In genomic region chr7:94602181-94602580, GRCh38 we compare ENCODE assay signal across 31 cellular contexts. TPM values are rescaled to one million over a fixed set of nuclear protein-coding genes. Genes with fewer than 3 reads are reported as not detected.
"Had no signal": no experiment of that assay in that cellular context is flagged by ENCODE, and none has a peak within 500 bp of the region (broad histone marks: within the 10 kb centered on the region; RNA-seq: fewer than 3 reads in every experiment).

No MANE protein-coding gene starts in this region.

- H3K27ac Mint-ChIP-seq: activated B cell treated with CpG ODN at 0.5 μM for 24 hours; activated CD4-positive, alpha-beta memory T cell treated with anti-CD3 and anti-CD28 coated beads for 36 hours; activated CD4-positive, alpha-beta T cell treated with anti-CD3 and anti-CD28 coated beads for 36 hours; activated CD4-positive, alpha-beta T cell treated with anti-CD3 and anti-CD28 coated beads, Interleukin-2, amount 10 ng/mL, durations not matched to agents 24 days and 14 days; activated CD8-positive, alpha-beta T cell treated with anti-CD3 and anti-CD28 coated beads, Interleukin-2, amount 10 ng/mL, durations not matched to agents 7 days and 5 days; activated naive CD8-positive, alpha-beta T cell; activated T-helper 17 cell treated with anti-CD3 and anti-CD28 coated beads, Interleukin-2, amount 50 U/mL, for 72 hours; endodermal cell; T-helper 17 cell; T-helper 2 cell treated with Interferon-gamma antibody and Interleukin-4, amounts not matched to agents 5 μg/mL and 100 μg/mL, for 36 hours had no signal

- H3K4me3 ChIP-seq: colonic mucosa, dorsolateral prefrontal cortex, esophagus muscularis mucosa had no signal

- H3K27me3 ChIP-seq: brain microvascular endothelial cell, colonic mucosa, dorsolateral prefrontal cortex, esophagus muscularis mucosa had no signal

- H3K4me3 Mint-ChIP-seq: activated B cell treated with CpG ODN at 0.5 μM for 24 hours; activated CD4-positive, alpha-beta memory T cell treated with anti-CD3 and anti-CD28 coated beads for 36 hours; activated CD4-positive, alpha-beta T cell treated with anti-CD3 and anti-CD28 coated beads for 36 hours; activated CD4-positive, alpha-beta T cell treated with anti-CD3 and anti-CD28 coated beads, Interleukin-2, amount 10 ng/mL, durations not matched to agents 24 days and 14 days; activated CD8-positive, alpha-beta T cell treated with anti-CD3 and anti-CD28 coated beads, Interleukin-2, amount 10 ng/mL, durations not matched to agents 7 days and 5 days; activated naive CD8-positive, alpha-beta T cell; activated T-cell treated with anti-CD3 and anti-CD28 coated beads, Interleukin-2, amount 50 U/mL, for 4 hours; activated T-helper 17 cell treated with anti-CD3 and anti-CD28 coated beads, Interleukin-2, amount 50 U/mL, for 72 hours; central memory CD8-positive, alpha-beta T cell; endodermal cell; T-helper 17 cell; T-helper 2 cell treated with Interferon-gamma antibody and Interleukin-4, amounts not matched to agents 5 μg/mL and 100 μg/mL, for 36 hours had no signal

- H3K4me1 ChIP-seq: colonic mucosa, esophagus muscularis mucosa had no signal

- ATAC-seq: activated CD4-positive, alpha-beta T cell treated with anti-CD3 and anti-CD28 coated beads for 36 hours; activated CD4-positive, CD25-positive, alpha-beta regulatory T cell treated with anti-CD3 and anti-CD28 coated beads, Interleukin-2, amount 50 U/mL, for 24 hours; activated CD8-positive, alpha-beta T cell treated with anti-CD3 and anti-CD28 coated beads, Interleukin-2, amount 10 ng/mL, durations not matched to agents 7 days and 5 days; activated T-cell treated with anti-CD3 and anti-CD28 coated beads, Interleukin-2, amount 50 U/mL, for 4 hours; activated T-helper 17 cell treated with anti-CD3 and anti-CD28 coated beads, Interleukin-2, amount 50 U/mL, for 72 hours; T-helper 17 cell had no signal

- DNase-seq: activated B cell treated with CpG ODN at 0.5 μM for 24 hours; activated CD4-positive, alpha-beta memory T cell treated with anti-CD3 and anti-CD28 coated beads for 36 hours; activated CD4-positive, alpha-beta T cell treated with anti-CD3 and anti-CD28 coated beads for 36 hours; activated CD4-positive, alpha-beta T cell treated with anti-CD3 and anti-CD28 coated beads, Interleukin-2, amount 10 ng/mL, durations not matched to agents 24 days and 14 days; activated CD8-positive, alpha-beta T cell treated with anti-CD3 and anti-CD28 coated beads, Interleukin-2, amount 10 ng/mL, durations not matched to agents 7 days and 5 days; activated effector memory CD4-positive, alpha-beta T cell treated with Interleukin-2 at 50 U/mL for 16 hours; activated gamma-delta T cell treated with Interleukin-2 at 50 U/mL for 16 hours; activated naive CD4-positive, alpha-beta T cell treated with anti-CD3 and anti-CD28 coated beads, Interleukin-2, amount 50 U/mL, for 16 hours; activated naive CD4-positive, alpha-beta T cell treated with Interleukin-2 at 50 U/mL for 16 hours; activated T-cell treated with anti-CD3 and anti-CD28 coated beads, Interleukin-2, amount 50 U/mL, for 4 hours; amniotic stem cell; anterior cingulate cortex; brain microvascular endothelial cell; colonic mucosa; dorsolateral prefrontal cortex; effector memory CD4-positive, alpha-beta T cell; endodermal cell; erythroblast; head of caudate nucleus; T-helper 1 cell; T-helper 17 cell; T1000 had no signal

- H3K27ac ChIP-seq: brain microvascular endothelial cell, colonic mucosa, dorsolateral prefrontal cortex, esophagus muscularis mucosa, WERI-Rb-1 had no signal

- H3K4me1 Mint-ChIP-seq: activated CD4-positive, alpha-beta T cell treated with anti-CD3 and anti-CD28 coated beads, Interleukin-2, amount 10 ng/mL, durations not matched to agents 24 days and 14 days; activated T-helper 17 cell treated with anti-CD3 and anti-CD28 coated beads, Interleukin-2, amount 50 U/mL, for 72 hours; central memory CD8-positive, alpha-beta T cell; T-helper 17 cell had no signal

- H3K36me3 Mint-ChIP-seq: activated CD4-positive, alpha-beta memory T cell treated with anti-CD3 and anti-CD28 coated beads for 36 hours had no signal

- H3K36me3 ChIP-seq: brain microvascular endothelial cell, colonic mucosa had no signal

- H3K9me3 Mint-ChIP-seq: activated CD4-positive, alpha-beta T cell treated with anti-CD3 and anti-CD28 coated beads, Interleukin-2, amount 10 ng/mL, durations not matched to agents 24 days and 14 days; T-helper 2 cell treated with Interferon-gamma antibody and Interleukin-4, amounts not matched to agents 5 μg/mL and 100 μg/mL, for 36 hours had no signal

- H3K27me3 Mint-ChIP-seq: activated B cell treated with CpG ODN at 0.5 μM for 24 hours; activated CD4-positive, alpha-beta T cell treated with anti-CD3 and anti-CD28 coated beads for 36 hours; T-helper 17 cell had no signal

- FAIRE-seq: astrocyte, bronchial epithelial cell had no signal

- H3K9me3 ChIP-seq: colonic mucosa had no signal

RNA-seq across cellular contexts. Expression of gene SGCE, which starts 53.8 kb away (rescaled TPM):
- total RNA-seq: activated CD4-positive, alpha-beta T cell treated with anti-CD3 and anti-CD28 coated beads, Interleukin-2, amount 10 ng/mL, durations not matched to agents 24 days and 14 days; activated CD8-positive, alpha-beta T cell treated with anti-CD3 and anti-CD28 coated beads, Interleukin-2, amount 10 ng/mL, durations not matched to agents 7 days and 5 days had no signal
